In the genomic region with DNA sequence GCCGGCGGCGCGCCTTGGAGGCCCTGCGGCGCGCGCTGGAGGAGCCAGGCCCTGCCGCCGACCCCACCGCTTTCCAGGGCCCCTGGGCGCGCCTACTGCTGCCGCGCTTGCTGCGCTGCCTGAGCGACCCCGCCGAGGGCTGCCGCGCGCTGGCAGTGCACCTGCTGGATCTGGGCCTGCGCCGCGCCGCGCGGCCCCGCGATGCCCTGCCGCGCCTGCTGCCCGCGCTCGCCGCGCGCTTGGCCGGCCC, we compare ENCODE assay signal across 8 cellular contexts. TPM values are rescaled to one million over a fixed set of nuclear protein-coding genes. Genes with fewer than 3 reads are reported as not detected.
DNase-seq lines count a peak whose midpoint lies in the region; ATAC-seq and TF ChIP-seq lines count a peak whose summit lies in the region.

No MANE protein-coding gene starts in this region.

- TF ChIP-seq RAD21 in liver (IDR thresholded peaks at IDR 0.05), result no peak

- H3K4me1 ChIP-seq in ES-I3 (ENCODE audit: insufficient read depth, low read length) (no peaks in the 10 kb centered on the region), adrenal gland (replicated peaks in 1 of 2) (peaks cover 13 to 18% of the 10 kb centered on the region in 2 donors), liver (ENCODE audit: control insufficient read depth in 4 of 4, insufficient read depth in 4 of 4, low read length in 3 of 4) (peaks cover 8 to 14% (median 10%) of the 10 kb centered on the region in 4 donors)

- no peak for TF ChIP-seq CTCF in adrenal gland (IDR thresholded peaks at IDR 0.05)
- no peak for TF ChIP-seq CTCF in liver (IDR thresholded peaks at IDR 0.05; ENCODE audit: low read depth, low read length, missing input control)

- H3K4me3 ChIP-seq in adrenal gland, result peak overlapping the region; percentile 37 to 91 (median 62)
- H3K4me3 ChIP-seq in liver (ENCODE audit: low read depth in 1 of 3, low read length in 3 of 3), result peak overlapping the region; percentile 81 to 93 (median 84)

- H3K9me3 ChIP-seq in ES-I3 (ENCODE audit: control insufficient read depth, insufficient read depth, low read length) (peaks cover 1% of the 10 kb centered on the region), adrenal gland (replicated peaks in 1 of 3) (no peaks in the 10 kb centered on the region), liver (ENCODE audit: control insufficient read depth in 4 of 4, low read length in 3 of 4) (no peaks in the 10 kb centered on the region)

- peak overlapping the region; percentile 72 for H3K9ac ChIP-seq in ES-I3 (ENCODE audit: low read depth, low read length)
- no peak overlapping the region for H3K9ac ChIP-seq in liver (ENCODE audit: low read depth in 1 of 2, low read length in 2 of 2)

- intact Hi-C loops in adrenal gland (cut with DNase I), result loop anchor here (5.0 to 10.0 kb wide), 2 partner anchors 209 to 212 kb away; partner anchors contain the start of gene PDGFA (in 2 of the 2)

- H3K36me3 ChIP-seq in ES-I3 (ENCODE audit: insufficient read depth, low read length) (peaks cover 10% of the 10 kb centered on the region; the same call in 1 of the 2 replicates), adrenal gland (replicated peaks in 1 of 2) (no peaks in the 10 kb centered on the region), liver (ENCODE audit: control insufficient read depth in 4 of 4, insufficient read depth in 3 of 4, low read depth in 1 of 4, low read length in 3 of 4) (peaks cover 0 to 6% (median 3%) of the 10 kb centered on the region in 4 donors)

- 0% methylated on average over 24 to 39 of the region's 39 CpGs; no CpG with 5 or more reads in 1 of the 4 donors for WGBS in adrenal gland, 4 donors
- under 1% methylated on average over 39 of the region's 39 CpGs for WGBS in liver

- DNase-seq in adrenal gland (no peak), amniotic stem cell (lab: John Stamatoyannopoulos, UW) (no peak), NOMO-1 (lab: John Stamatoyannopoulos, UW; ENCODE audit: unreplicated experiment in 2 of 2) (no peak), ureter (ENCODE audit: low spot score) (no peak)

- H3K27me3 ChIP-seq in adrenal gland (no peaks in the 10 kb centered on the region), liver (ENCODE audit: control insufficient read depth in 4 of 4, insufficient read depth in 4 of 4, low read length in 3 of 4) (no peaks in the 10 kb centered on the region)

- ATAC-seq in HG02884 (IDR thresholded peaks at IDR 0.05; ENCODE audit: unreplicated experiment) (peak; percentile 17), GM19463 (IDR thresholded peaks at IDR 0.05; ENCODE audit: unreplicated experiment) (no peak)

- TF ChIP-seq POLR2A in adrenal gland (IDR thresholded peaks at IDR 0.05), result no peak

- H3K27ac ChIP-seq in adrenal gland (peak overlapping the region in 1 of 5 donors; percentile 73), liver (ENCODE audit: low read depth in 1 of 2, low read length in 2 of 2) (no peak overlapping the region)

TF ChIP-seq in liver, 16 proteins besides CTCF, POLR2A, EP300 and RAD21:
- TF ChIP-seq GABPA (IDR thresholded peaks at IDR 0.05 in 1 of 2, conservative IDR thresholded peaks at IDR 0.05 in 1 of 2) (no peak), EGR1 (IDR thresholded peaks at IDR 0.05; ENCODE audit: low read depth in 2 of 2) (no peak), YY1 (IDR thresholded peaks at IDR 0.05) (no peak)

RNA-seq across cellular contexts. Expression of gene DNAAF5, which starts 0.3 kb away (rescaled TPM):
- total RNA-seq in adrenal gland (10 to 100 TPM; 14.5 to 32.7 (median 23.4) TPM), liver (10 to 100 TPM in 1 of 2 donors, 1 to 10 TPM in 1; 8.7 to 10.4 TPM), ureter (35.1 TPM)
- polyA plus RNA-seq in adrenal gland (10 to 100 TPM in 1 of 3 donors, 1 to 10 TPM in 2; 7.9 to 11.1 (median 8.8) TPM), liver (10 to 100 TPM in 1 of 2 donors, 1 to 10 TPM in 1; 3.1 to 11.1 TPM)

RNA-seq across cellular contexts. Expression of gene PRKAR1B, which starts 0.3 kb away (rescaled TPM):
- total RNA-seq in adrenal gland, result 10 to 100 TPM in 7 of 8 donors, 1 to 10 TPM in 1; 5.2 to 21.5 (median 13.6) TPM
- polyA plus RNA-seq in adrenal gland, result 10 to 100 TPM in 1 of 3 donors, 1 to 10 TPM in 2; 8.4 to 17.3 (median 8.7) TPM
- total RNA-seq in liver, result 10 to 100 TPM; 11.1 to 14.4 TPM
- 10 to 100 TPM; 11.8 to 13.0 TPM for polyA plus RNA-seq in liver
- 20.5 TPM for total RNA-seq in ureter
